Comparison of ENCODE assay signal across 28 cellular contexts in the genomic region with DNA sequence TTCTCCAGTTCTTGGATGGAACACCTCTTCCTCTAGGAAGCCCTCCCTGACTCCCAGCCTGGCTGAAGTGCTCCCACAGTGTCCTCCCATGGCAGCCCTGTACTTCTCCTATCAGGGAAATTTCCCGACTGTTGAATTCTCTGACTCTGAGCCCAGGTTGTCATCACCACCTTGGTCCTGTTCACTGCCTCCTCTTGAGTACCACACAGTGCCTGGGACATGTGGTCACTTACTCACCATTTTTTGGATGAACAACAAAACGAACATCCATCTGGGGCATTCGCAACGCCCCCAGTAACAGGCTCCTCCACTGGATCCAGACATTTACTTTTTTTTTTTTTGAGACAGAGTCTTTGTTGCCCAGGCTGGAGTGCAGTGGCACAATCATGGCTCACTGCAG. TPM values are rescaled to one million over a fixed set of nuclear protein-coding genes. Genes with fewer than 3 reads are reported as not detected.
"Had no signal": no experiment of that assay in that cellular context is flagged by ENCODE, and none has a peak within 500 bp of the region (broad histone marks: within the 10 kb centered on the region; RNA-seq: fewer than 3 reads in every experiment).

No MANE protein-coding gene starts in this region.

- H3K27ac Mint-ChIP-seq: endodermal cell; memory B cell; naive B cell; natural killer cell treated with Interleukin-12 subunit alpha and Interleukin-12 subunit beta and Interleukin-15 and Interleukin-18, amount 100 ng/mL, for 72 hours; stimulated activated memory B cell treated with anti-CD40 and anti-IgM and Interleukin-4, amounts not matched to agents 10 μg/mL and 1 μg/mL and 100 μg/mL, for 72 hours; stimulated activated naive CD8-positive, alpha-beta T cell treated with anti-CD3 and anti-CD28 coated beads, Interleukin-15, Interleukin-2, amounts not matched to agents 100 ng/mL and 50 ng/mL, for 24 hours had no signal

- ATAC-seq: gastrocnemius medialis; left lobe of liver; psoas muscle; right cardiac atrium; stimulated activated memory B cell treated with anti-CD40 and anti-IgM and Interleukin-4, amounts not matched to agents 10 μg/mL and 1 μg/mL and 100 μg/mL, for 72 hours had no signal

- H3K4me3 Mint-ChIP-seq: endodermal cell; memory B cell; naive B cell; natural killer cell treated with Interleukin-12 subunit alpha and Interleukin-12 subunit beta and Interleukin-15 and Interleukin-18, amount 100 ng/mL, for 72 hours; stimulated activated memory B cell treated with anti-CD40 and anti-IgM and Interleukin-4, amounts not matched to agents 10 μg/mL and 1 μg/mL and 100 μg/mL, for 72 hours; stimulated activated naive CD8-positive, alpha-beta T cell treated with anti-CD3 and anti-CD28 coated beads, Interleukin-15, Interleukin-2, amounts not matched to agents 100 ng/mL and 50 ng/mL, for 24 hours had no signal

- FAIRE-seq: colon, kidney had no signal

- H3K9me3 Mint-ChIP-seq: endodermal cell; natural killer cell treated with Interleukin-12 subunit alpha and Interleukin-12 subunit beta and Interleukin-15 and Interleukin-18, amount 100 ng/mL, for 72 hours; stimulated activated memory B cell treated with anti-CD40 and anti-IgM and Interleukin-4, amounts not matched to agents 10 μg/mL and 1 μg/mL and 100 μg/mL, for 72 hours; stimulated activated naive CD8-positive, alpha-beta T cell treated with anti-CD3 and anti-CD28 coated beads, Interleukin-15, Interleukin-2, amounts not matched to agents 100 ng/mL and 50 ng/mL, for 24 hours had no signal

- H3K4me3 ChIP-seq: gastrocnemius medialis, lung, ovary, psoas muscle, sigmoid colon, suprapubic skin, thyroid gland, vagina had no signal

- H3K27me3 Mint-ChIP-seq: natural killer cell treated with Interleukin-12 subunit alpha and Interleukin-12 subunit beta and Interleukin-15 and Interleukin-18, amount 100 ng/mL, for 72 hours had no signal

- H3K27me3 ChIP-seq: ovary, thyroid gland, vagina had no signal

- DNase-seq: effector CD8-positive, alpha-beta T cell; endodermal cell; foreskin fibroblast; gastrocnemius medialis; head of caudate nucleus; kidney; naive B cell; nucleus accumbens; ovary; psoas muscle; sigmoid colon; stimulated activated CD4-positive, alpha-beta T cell treated with anti-CD3 and anti-CD28 coated beads, Interleukin-2, amount 100 ng/mL, for 24 hours; stimulated activated CD4-positive, alpha-beta T cell treated with anti-CD3 and anti-CD28 coated beads, Interleukin-4, amount 100 ng/mL, for 24 hours; thyroid gland; trophoblast cell had no signal

- H3K36me3 ChIP-seq: gastrocnemius medialis, ovary, sigmoid colon, suprapubic skin, thyroid gland, vagina had no signal

- H3K27ac ChIP-seq: epithelial cell of prostate, gastrocnemius medialis, ovary, psoas muscle, sigmoid colon, suprapubic skin, thyroid gland, vagina had no signal

- H3K4me1 Mint-ChIP-seq: endodermal cell; memory B cell; naive B cell; stimulated activated memory B cell treated with anti-CD40 and anti-IgM and Interleukin-4, amounts not matched to agents 10 μg/mL and 1 μg/mL and 100 μg/mL, for 72 hours had no signal

- H3K36me3 Mint-ChIP-seq: memory B cell; naive B cell; natural killer cell treated with Interleukin-12 subunit alpha and Interleukin-12 subunit beta and Interleukin-15 and Interleukin-18, amount 100 ng/mL, for 72 hours; stimulated activated memory B cell treated with anti-CD40 and anti-IgM and Interleukin-4, amounts not matched to agents 10 μg/mL and 1 μg/mL and 100 μg/mL, for 72 hours had no signal

- H3K4me1 ChIP-seq: psoas muscle, sigmoid colon, suprapubic skin, thyroid gland, vagina had no signal

- H3K9me3 ChIP-seq: gastrocnemius medialis, ovary, psoas muscle, sigmoid colon, suprapubic skin, thyroid gland, vagina had no signal

RNA-seq across cellular contexts. Expression of a gene that starts 37.4 kb away (rescaled TPM):
- total RNA-seq: skeletal muscle tissue had no signal
- polyA plus RNA-seq: liver had no signal
